Comparison of ENCODE assay signal across 39 cellular contexts in the genomic region with DNA sequence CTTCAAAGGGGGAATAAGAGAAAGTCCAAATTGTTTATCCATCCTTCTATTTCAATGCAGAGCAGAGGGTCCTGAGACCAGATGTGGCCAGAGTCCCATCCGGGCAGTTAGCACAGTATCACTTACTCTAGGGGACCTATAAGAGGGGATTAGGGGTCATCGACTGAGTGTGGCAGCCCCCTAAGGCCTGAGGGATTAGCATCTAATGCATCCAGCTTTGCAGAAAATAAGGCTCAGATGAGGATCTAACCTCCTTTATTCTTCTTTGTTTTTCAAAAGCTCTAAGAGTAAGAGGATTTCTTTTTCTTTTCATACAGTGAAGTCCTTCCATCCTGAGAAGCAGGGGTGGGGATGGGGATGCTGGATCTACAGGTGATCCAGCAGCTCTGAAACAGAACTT. TPM values are rescaled to one million over a fixed set of nuclear protein-coding genes. Genes with fewer than 3 reads are reported as not detected.
"Had no signal": no experiment of that assay in that cellular context is flagged by ENCODE, and none has a peak within 500 bp of the region (broad histone marks: within the 10 kb centered on the region; RNA-seq: fewer than 3 reads in every experiment).

No MANE protein-coding gene starts in this region.

- H3K27me3 ChIP-seq: adrenal gland, body of pancreas, brain microvascular endothelial cell, breast epithelium had no signal

- H3K4me1 ChIP-seq: adrenal gland, body of pancreas, breast epithelium had no signal

- H3K9me3 ChIP-seq: adrenal gland, body of pancreas, breast epithelium had no signal

- H3K36me3 Mint-ChIP-seq: activated CD4-positive, alpha-beta memory T cell treated with anti-CD3 and anti-CD28 coated beads for 36 hours; activated naive CD4-positive, alpha-beta T cell treated with anti-CD3 and anti-CD28 coated beads, Interleukin-2, amount 50 U/mL, for 72 hours; activated naive CD8-positive, alpha-beta T cell treated with anti-CD3 and anti-CD28 coated beads for 36 hours; WTC11 had no signal

- H3K4me3 Mint-ChIP-seq: activated CD4-positive, alpha-beta memory T cell treated with anti-CD3 and anti-CD28 coated beads for 36 hours; activated CD4-positive, alpha-beta T cell treated with anti-CD3 and anti-CD28 coated beads for 36 hours; activated CD8-positive, alpha-beta T cell treated with anti-CD3 and anti-CD28 coated beads for 36 hours; activated naive CD4-positive, alpha-beta T cell treated with anti-CD3 and anti-CD28 coated beads for 36 hours; activated naive CD8-positive, alpha-beta T cell treated with anti-CD3 and anti-CD28 coated beads for 36 hours; activated T-cell treated with anti-CD3 and anti-CD28 coated beads, Interleukin-2, amount 50 U/mL, for 4 hours; activated T-cell treated with anti-CD3 and anti-CD28 coated beads, Interleukin-2, amount 50 U/mL, for 72 hours; activated T-helper 1 cell treated with anti-CD3 and anti-CD28 coated beads, Interleukin-12 subunit alpha, Interleukin-12 subunit beta, Interleukin-2, Interleukin-4 antibody, amounts not matched to agents 30 ng/mL and 10 ng/mL and 1 ng/mL, durations not matched to agents 14 hours and 24 hours and 36 hours; activated T-helper 17 cell treated with anti-CD3 and anti-CD28 coated beads, Interleukin-2, amount 50 U/mL, for 72 hours; T-helper 1 cell treated with Interleukin-12 subunit alpha and Interleukin-12 subunit beta and Interleukin-4 antibody, amounts not matched to agents 30 μg/mL and 1 μg/mL, for 36 hours; T-helper 2 cell treated with Interferon-gamma antibody and Interleukin-4, amounts not matched to agents 5 μg/mL and 100 μg/mL, for 36 hours; WTC11 had no signal

- H3K27me3 Mint-ChIP-seq: activated CD4-positive, alpha-beta memory T cell treated with anti-CD3 and anti-CD28 coated beads for 36 hours; activated naive CD8-positive, alpha-beta T cell treated with anti-CD3 and anti-CD28 coated beads for 36 hours had no signal

- H3K36me3 ChIP-seq: adrenal gland, brain microvascular endothelial cell, breast epithelium had no signal

- H3K27ac ChIP-seq: adrenal gland, body of pancreas, brain microvascular endothelial cell, breast epithelium, VCaP had no signal

- H3K27ac Mint-ChIP-seq: activated CD4-positive, alpha-beta memory T cell treated with anti-CD3 and anti-CD28 coated beads for 36 hours; activated CD4-positive, alpha-beta T cell treated with anti-CD3 and anti-CD28 coated beads for 36 hours; activated CD8-positive, alpha-beta T cell treated with anti-CD3 and anti-CD28 coated beads for 36 hours; activated naive CD4-positive, alpha-beta T cell treated with anti-CD3 and anti-CD28 coated beads for 36 hours; activated naive CD4-positive, alpha-beta T cell treated with anti-CD3 and anti-CD28 coated beads, Interleukin-2, amount 50 U/mL, for 72 hours; activated naive CD8-positive, alpha-beta T cell treated with anti-CD3 and anti-CD28 coated beads for 36 hours; activated T-cell treated with anti-CD3 and anti-CD28 coated beads, Interleukin-2, amount 50 U/mL, for 72 hours; activated T-helper 1 cell treated with anti-CD3 and anti-CD28 coated beads, Interleukin-12 subunit alpha, Interleukin-12 subunit beta, Interleukin-2, Interleukin-4 antibody, amounts not matched to agents 30 ng/mL and 10 ng/mL and 1 ng/mL, durations not matched to agents 14 hours and 24 hours and 36 hours; activated T-helper 17 cell treated with anti-CD3 and anti-CD28 coated beads, Interleukin-2, amount 50 U/mL, for 72 hours; T-helper 1 cell treated with Interleukin-12 subunit alpha and Interleukin-12 subunit beta and Interleukin-4 antibody, amounts not matched to agents 30 μg/mL and 1 μg/mL, for 36 hours; T-helper 2 cell treated with Interferon-gamma antibody and Interleukin-4, amounts not matched to agents 5 μg/mL and 100 μg/mL, for 36 hours; WTC11 had no signal

- DNase-seq: activated CD4-positive, alpha-beta memory T cell treated with anti-CD3 and anti-CD28 coated beads for 36 hours; activated CD4-positive, alpha-beta T cell treated with anti-CD3 and anti-CD28 coated beads for 1 hour; activated CD4-positive, alpha-beta T cell treated with anti-CD3 and anti-CD28 coated beads for 36 hours; activated CD4-positive, alpha-beta T cell treated with anti-CD3 and anti-CD28 coated beads for 48 hours; activated CD4-positive, alpha-beta T cell treated with anti-CD3 and anti-CD28 coated beads, Interleukin-2, amount 50 U/mL, for 1 hour; activated CD4-positive, alpha-beta T cell treated with anti-CD3 and anti-CD28 coated beads, Interleukin-2, amount 50 U/mL, for 4 hours; activated CD4-positive, CD25-positive, alpha-beta regulatory T cell; activated CD8-positive, alpha-beta memory T cell treated with anti-CD3 and anti-CD28 coated beads, Interleukin-2, amount 50 U/mL, for 4 hours; activated CD8-positive, alpha-beta T cell treated with anti-CD3 and anti-CD28 coated beads for 36 hours; activated effector memory CD4-positive, alpha-beta T cell treated with anti-CD3 and anti-CD28 coated beads, Interleukin-2, amount 50 U/mL, for 16 hours; activated gamma-delta T cell treated with Interleukin-2 at 50 U/mL for 16 hours; activated naive CD4-positive, alpha-beta T cell; activated naive CD4-positive, alpha-beta T cell treated with anti-CD3 and anti-CD28 coated beads for 36 hours; activated naive CD4-positive, alpha-beta T cell treated with anti-CD3 and anti-CD28 coated beads, Interleukin-2, amount 50 U/mL, for 16 hours; activated naive CD8-positive, alpha-beta T cell treated with anti-CD3 and anti-CD28 coated beads for 36 hours; activated T-cell treated with anti-CD3 and anti-CD28 coated beads for 4 hours; activated T-cell treated with anti-CD3 and anti-CD28 coated beads, Interleukin-2, amount 50 U/mL, for 1 hour; activated T-cell treated with anti-CD3 and anti-CD28 coated beads, Interleukin-2, amount 50 U/mL, for 4 hours; activated T-cell treated with anti-CD3 and anti-CD28 coated beads, Interleukin-2, amount 50 U/mL, for 72 hours; adrenal gland; amniotic stem cell; aorta; body of pancreas; brain microvascular endothelial cell; central memory CD4-positive, alpha-beta T cell; T-helper 1 cell; T-helper 2 cell; T-helper 9 cell had no signal

- H3K4me3 ChIP-seq: adrenal gland, body of pancreas, breast epithelium had no signal

- H3K9me3 Mint-ChIP-seq: activated CD4-positive, alpha-beta memory T cell treated with anti-CD3 and anti-CD28 coated beads for 36 hours; activated CD8-positive, alpha-beta T cell treated with anti-CD3 and anti-CD28 coated beads for 36 hours; activated naive CD4-positive, alpha-beta T cell treated with anti-CD3 and anti-CD28 coated beads for 36 hours; activated naive CD4-positive, alpha-beta T cell treated with anti-CD3 and anti-CD28 coated beads, Interleukin-2, amount 50 U/mL, for 72 hours; activated naive CD8-positive, alpha-beta T cell treated with anti-CD3 and anti-CD28 coated beads for 36 hours; activated T-cell treated with anti-CD3 and anti-CD28 coated beads, Interleukin-2, amount 50 U/mL, for 4 hours; activated T-cell treated with anti-CD3 and anti-CD28 coated beads, Interleukin-2, amount 50 U/mL, for 72 hours; activated T-helper 1 cell treated with anti-CD3 and anti-CD28 coated beads, Interleukin-12 subunit alpha, Interleukin-12 subunit beta, Interleukin-2, Interleukin-4 antibody, amounts not matched to agents 30 ng/mL and 10 ng/mL and 1 ng/mL, durations not matched to agents 14 hours and 24 hours and 36 hours; activated T-helper 17 cell treated with anti-CD3 and anti-CD28 coated beads, Interleukin-2, amount 50 U/mL, for 72 hours; T-helper 1 cell treated with Interleukin-12 subunit alpha and Interleukin-12 subunit beta and Interleukin-4 antibody, amounts not matched to agents 30 μg/mL and 1 μg/mL, for 36 hours; T-helper 2 cell treated with Interferon-gamma antibody and Interleukin-4, amounts not matched to agents 5 μg/mL and 100 μg/mL, for 36 hours; WTC11 had no signal

RNA-seq across cellular contexts. Expression of a gene that starts 43.5 kb away (rescaled TPM):
- total RNA-seq: activated CD4-positive, alpha-beta memory T cell treated with anti-CD3 and anti-CD28 coated beads for 36 hours; activated CD4-positive, alpha-beta T cell treated with anti-CD3 and anti-CD28 coated beads for 36 hours; activated CD8-positive, alpha-beta memory T cell treated with anti-CD3 and anti-CD28 coated beads for 36 hours; activated CD8-positive, alpha-beta T cell treated with anti-CD3 and anti-CD28 coated beads for 36 hours; activated naive CD4-positive, alpha-beta T cell treated with anti-CD3 and anti-CD28 coated beads for 36 hours; activated naive CD4-positive, alpha-beta T cell treated with anti-CD3 and anti-CD28 coated beads, Interleukin-2, amount 50 U/mL, for 72 hours; activated naive CD8-positive, alpha-beta T cell treated with anti-CD3 and anti-CD28 coated beads for 36 hours; activated T-cell treated with anti-CD3 and anti-CD28 coated beads, Interleukin-2, amount 50 U/mL, for 4 hours; activated T-cell treated with anti-CD3 and anti-CD28 coated beads, Interleukin-2, amount 50 U/mL, for 72 hours; activated T-helper 17 cell treated with anti-CD3 and anti-CD28 coated beads, Interleukin-2, amount 50 U/mL, for 72 hours; aorta; astrocyte; body of pancreas; breast epithelium; cardiac septum; WTC11 had no signal
- polyA plus RNA-seq: aorta had no signal
